In genomic region chr5:115430374-115430773, GRCh38 we compare ENCODE assay signal across 12 cellular contexts.
"Had no signal": no experiment of that assay in that cellular context is flagged by ENCODE, and none has a peak within 500 bp of the region (broad histone marks: within the 10 kb centered on the region; RNA-seq: fewer than 3 reads in every experiment).

No MANE protein-coding gene starts in this region.

- H3K4me1 ChIP-seq: testis had no signal

- H3K4me3 ChIP-seq: gastroesophageal sphincter, heart right ventricle, pancreas, stomach, testis, upper lobe of left lung had no signal

- H3K27me3 ChIP-seq: gastroesophageal sphincter, heart right ventricle, pancreas, stomach, testis, upper lobe of left lung had no signal

- H3K27ac ChIP-seq: gastroesophageal sphincter, heart right ventricle, pancreas, testis, upper lobe of left lung had no signal

- H3K9me3 ChIP-seq: gastroesophageal sphincter, heart right ventricle, pancreas, stomach, testis, upper lobe of left lung had no signal

- H3K36me3 ChIP-seq: gastroesophageal sphincter, heart right ventricle, pancreas, stomach, upper lobe of left lung had no signal

- DNase-seq: activated naive CD4-positive, alpha-beta T cell; activated naive CD8-positive, alpha-beta T cell treated with anti-CD3 and anti-CD28 coated beads, Interleukin-2, amount 10 ng/mL, durations not matched to agents 7 days and 5 days; cortex of kidney; effector CD8-positive, alpha-beta T cell; heart right ventricle; naive thymus-derived CD8-positive, alpha-beta T cell; stimulated activated CD4-positive, alpha-beta T cell treated with anti-CD3 and anti-CD28 coated beads, Interleukin-1b, Interleukin-23, amount 100 ng/mL, for 48 hours; stomach; testis had no signal
